Comparison of ENCODE assay signal across 1 cellular context in genomic region chr10:124708922-124709520, GRCh38.
TF ChIP-seq lines count a peak whose summit lies in the region.

No MANE protein-coding gene starts in this region.

TF ChIP-seq in IMR-90, 13 proteins besides CTCF, POLR2A, EP300 and RAD21 (continued from another document):
- TF ChIP-seq ELK1 (IDR thresholded peaks at IDR 0.05; ENCODE audit: borderline replicate concordance, low read depth, low read length), result no peak
